2 cellular contexts compared by ENCODE assay signal in the genomic region with DNA sequence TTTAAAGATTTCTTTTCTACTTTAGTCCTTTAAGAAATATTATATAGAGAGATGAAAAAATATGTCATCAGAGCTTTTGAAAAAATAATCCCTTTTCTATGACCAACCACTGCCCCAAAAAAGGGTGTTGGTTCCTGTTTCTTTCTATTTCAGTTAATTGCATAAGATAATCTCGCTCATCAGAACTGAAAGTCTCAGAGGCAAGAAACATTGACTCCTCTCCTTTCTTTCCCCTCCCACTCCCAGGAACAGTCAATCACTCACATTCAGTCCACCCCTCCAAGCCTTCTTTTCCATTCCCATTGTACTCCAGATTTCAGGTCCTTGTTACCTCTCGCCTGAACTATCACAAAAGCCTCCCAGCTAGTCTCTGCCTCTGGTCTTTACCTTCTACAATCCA.
TF ChIP-seq lines count a peak whose summit lies in the region.

No MANE protein-coding gene starts in this region.

TF ChIP-seq in HCT116, 20 proteins besides CTCF, POLR2A, EP300 and RAD21 (continued from another document):
- TF ChIP-seq REST (IDR thresholded peaks at IDR 0.05; ENCODE audit: low read depth): no peak

TF ChIP-seq in HepG2, 621 proteins besides CTCF, POLR2A, EP300 and RAD21 (continued from another document):
- no peak for TF ChIP-seq ZNF292 (CRISPR knock-in tag; IDR thresholded peaks at IDR 0.05; ENCODE audit: borderline replicate concordance, low read depth)
- TF ChIP-seq ZNF558 (CRISPR knock-in tag; IDR thresholded peaks at IDR 0.05; ENCODE audit: borderline replicate concordance): no peak
- TF ChIP-seq, protein P1, sequence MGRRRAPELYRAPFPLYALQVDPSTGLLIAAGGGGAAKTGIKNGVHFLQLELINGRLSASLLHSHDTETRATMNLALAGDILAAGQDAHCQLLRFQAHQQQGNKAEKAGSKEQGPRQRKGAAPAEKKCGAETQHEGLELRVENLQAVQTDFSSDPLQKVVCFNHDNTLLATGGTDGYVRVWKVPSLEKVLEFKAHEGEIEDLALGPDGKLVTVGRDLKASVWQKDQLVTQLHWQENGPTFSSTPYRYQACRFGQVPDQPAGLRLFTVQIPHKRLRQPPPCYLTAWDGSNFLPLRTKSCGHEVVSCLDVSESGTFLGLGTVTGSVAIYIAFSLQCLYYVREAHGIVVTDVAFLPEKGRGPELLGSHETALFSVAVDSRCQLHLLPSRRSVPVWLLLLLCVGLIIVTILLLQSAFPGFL (CRISPR knock-in tag; IDR thresholded peaks at IDR 0.05): no peak
- TF ChIP-seq SAFB2 (CRISPR knock-in tag; IDR thresholded peaks at IDR 0.05; ENCODE audit: borderline replicate concordance, low read depth): no peak
- no peak for TF ChIP-seq KAT7 (CRISPR knock-in tag; IDR thresholded peaks at IDR 0.05; ENCODE audit: borderline replicate concordance)
- no peak for TF ChIP-seq ARID3A (IDR thresholded peaks at IDR 0.05; ENCODE audit: low read depth, low read length)
- TF ChIP-seq RNF219 (CRISPR knock-in tag; IDR thresholded peaks at IDR 0.05): no peak
